In the genomic region with DNA sequence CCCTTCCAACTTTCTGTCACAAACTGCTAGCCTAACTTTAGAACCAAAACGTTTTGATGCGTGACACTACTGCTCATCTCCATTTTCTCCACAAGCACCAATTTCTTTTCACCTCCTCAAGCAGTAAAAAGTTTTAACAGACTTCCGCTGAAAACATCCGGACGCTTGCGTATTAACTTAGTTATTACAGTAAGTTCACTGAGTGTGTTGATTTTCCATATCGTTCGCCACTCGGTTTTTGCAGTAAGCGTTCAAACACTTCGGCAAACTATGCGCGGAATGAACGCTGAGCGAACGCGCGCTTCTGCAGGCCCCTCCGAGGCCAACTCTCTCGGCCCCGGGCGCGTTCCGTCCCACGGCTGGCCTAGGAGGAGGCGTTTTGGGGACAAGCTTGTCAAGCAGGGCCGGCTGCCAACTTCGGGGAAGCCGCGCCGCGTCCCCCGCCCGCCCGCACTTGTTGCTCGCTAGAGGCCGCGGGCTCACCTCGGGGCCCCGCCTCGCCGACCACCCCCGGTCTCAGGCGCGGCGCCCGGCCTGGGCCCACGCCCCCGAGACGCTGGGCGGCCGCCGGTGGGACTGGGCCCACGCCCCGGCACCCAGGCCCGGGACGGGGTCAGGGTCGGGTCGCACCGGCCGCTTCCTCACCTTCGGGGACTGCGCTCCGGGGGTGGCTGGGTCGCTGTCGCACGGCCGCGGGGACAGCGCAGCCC, we compare ENCODE assay signal across 8 cellular contexts. TPM values are rescaled to one million over a fixed set of nuclear protein-coding genes. Genes with fewer than 3 reads are reported as not detected.
DNase-seq lines count a peak whose midpoint lies in the region; ATAC-seq and TF ChIP-seq lines count a peak whose summit lies in the region.

No MANE protein-coding gene starts in this region.

- peak in 1 of 6 experiments; percentile 6 for TF ChIP-seq CTCF in esophagus squamous epithelium (IDR thresholded peaks at IDR 0.05)

- H3K27ac ChIP-seq in esophagus squamous epithelium (peak overlapping the region; percentile 92 to 99 (median 95)), muscle layer of colon (ENCODE audit: low read depth, low read length) (peak overlapping the region; percentile 93)

- peak overlapping the region; percentile 78 to 95 (median 82) for H3K4me3 ChIP-seq in esophagus squamous epithelium
- peak overlapping the region; percentile 65 to 84 for H3K4me3 ChIP-seq in muscle layer of colon (ENCODE audit: low read depth in 1 of 2, low read length in 2 of 2)

- peaks cover 0 to 3% (median 0%) of the 10 kb centered on the region in 3 donors for H3K36me3 ChIP-seq in esophagus squamous epithelium
- no peaks in the 10 kb centered on the region for H3K36me3 ChIP-seq in muscle layer of colon (ENCODE audit: insufficient read depth, low read length)

- H3K9me3 ChIP-seq in esophagus squamous epithelium (no peaks in the 10 kb centered on the region), muscle layer of colon (ENCODE audit: low read length) (no peaks in the 10 kb centered on the region)

- WGBS in esophagus squamous epithelium, 2 donors = 0% methylated on average over 6 to 21 of the region's 70 CpGs

- ATAC-seq in HG02943 (IDR thresholded peaks at IDR 0.05; ENCODE audit: low read depth, unreplicated experiment) = peak; percentile 34

- no peaks in the 10 kb centered on the region for H3K27me3 ChIP-seq in esophagus squamous epithelium
- H3K27me3 ChIP-seq in muscle layer of colon (ENCODE audit: control insufficient read depth in 1 of 2, insufficient read depth in 2 of 2, low read length in 2 of 2) = no peaks in the 10 kb centered on the region

- peak overlapping the region; percentile 65 for H3K9ac ChIP-seq in muscle layer of colon (ENCODE audit: low read length)

- intact Hi-C loops in esophagus squamous epithelium (cut with DNase I) = no loop called here

- H3K4me1 ChIP-seq in esophagus squamous epithelium (peaks cover 8 to 49% (median 11%) of the 10 kb centered on the region in 3 donors), muscle layer of colon (ENCODE audit: insufficient read depth, low read length) (peaks cover 15% of the 10 kb centered on the region)

- DNase-seq in SIG-M5 treated with dmso at 0.1 percent for 504 hours (lab: John Stamatoyannopoulos, UW; ENCODE audit: unreplicated experiment) (peak; percentile 50), SIG-M5 (lab: John Stamatoyannopoulos, UW) (no peak), NOMO-1 treated with DMSO at 0.1 percent for 48 hours (lab: John Stamatoyannopoulos, UW; ENCODE audit: unreplicated experiment) (peak; percentile 44), esophagus squamous epithelium (lab: John Stamatoyannopoulos, UW) (no peak)
- peak; percentile 81 for DNase-seq in activated T-cell treated with anti-CD3 and anti-CD28 coated beads, Interleukin-2, amount 50 U/mL, for 48 hours
- peak; percentile 43 to 70 for DNase-seq in stimulated activated CD8-positive, alpha-beta memory T cell treated with anti-CD3 and anti-CD28 coated beads, Interleukin-7, amount 100 ng/mL, for 4 hours (ENCODE audit: low read depth in 2 of 2)

- peak in 2 of 4 donors; percentile 6 to 15 for TF ChIP-seq POLR2A in esophagus squamous epithelium (IDR thresholded peaks at IDR 0.05)

RNA-seq across cellular contexts. Expression of a gene that starts 0.9 kb away (rescaled TPM):
- 10 to 100 TPM; 25.8 to 67.9 (median 31.5) TPM for total RNA-seq in esophagus squamous epithelium

RNA-seq across cellular contexts. Expression of a gene that starts 21.4 kb away (rescaled TPM):
- total RNA-seq in esophagus squamous epithelium = 10 to 100 TPM; 14.8 to 29.0 (median 21.7) TPM

RNA-seq across cellular contexts. Expression of a gene that starts 21.5 kb away (rescaled TPM):
- total RNA-seq in esophagus squamous epithelium = 10 to 100 TPM; 12.4 to 38.7 (median 27.6) TPM

RNA-seq across cellular contexts. Expression of a gene that starts 28.0 kb away (rescaled TPM):
- total RNA-seq in esophagus squamous epithelium = 1 to 10 TPM in 3 of 4 donors, under 1 TPM in 1; 0.94 to 3.1 (median 1.4) TPM

RNA-seq across cellular contexts. Expression of a gene that starts 28.1 kb away (rescaled TPM):
- total RNA-seq in esophagus squamous epithelium = 10 to 100 TPM; 10.3 to 21.4 (median 17.6) TPM

Comparison
In these comparisons a context has a peak if more than half of its experiments do, and no peak if none do; other contexts are left out.
1. DNase-seq: peak in SIG-M5 treated with dmso at 0.1 percent for 504 hours (single experiment), NOMO-1 treated with DMSO at 0.1 percent for 48 hours (single experiment), activated T-cell treated with anti-CD3 and anti-CD28 coated beads, Interleukin-2, amount 50 U/mL, for 48 hours (2 of 2) and stimulated activated CD8-positive, alpha-beta memory T cell treated with anti-CD3 and anti-CD28 coated beads, Interleukin-7, amount 100 ng/mL, for 4 hours (2 of 2); none in SIG-M5 (single experiment) and esophagus squamous epithelium (single experiment).